11 cellular contexts compared by ENCODE assay signal in the genomic region with DNA sequence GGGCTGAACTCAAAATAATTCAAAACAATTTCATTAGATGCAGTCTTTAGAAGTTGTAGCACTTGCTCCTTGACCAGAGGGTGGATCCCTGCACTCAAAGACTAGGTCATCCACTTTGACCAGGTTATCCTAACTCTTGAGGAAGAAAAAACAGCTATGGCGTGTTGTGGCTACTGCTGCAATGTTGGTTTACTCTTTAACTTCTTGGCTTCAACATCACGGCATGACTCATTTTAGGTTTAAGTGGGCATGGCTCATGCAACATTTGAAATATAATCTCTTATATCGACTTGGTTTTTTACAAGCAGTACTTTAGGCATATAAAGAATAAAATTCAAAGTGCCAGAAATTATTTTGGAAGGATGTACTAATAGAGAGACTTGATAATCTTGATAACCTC. TPM values are rescaled to one million over a fixed set of nuclear protein-coding genes. Genes with fewer than 3 reads are reported as not detected.
DNase-seq lines count a peak whose midpoint lies in the region; ATAC-seq and TF ChIP-seq lines count a peak whose summit lies in the region.
"Had no signal": no experiment of that assay in that cellular context is flagged by ENCODE, and none has a peak within 500 bp of the region (broad histone marks: within the 10 kb centered on the region; RNA-seq: fewer than 3 reads in every experiment).

No MANE protein-coding gene starts in this region.

- H3K4me3 Mint-ChIP-seq in osteocyte (ENCODE audit: unreplicated experiment) = no peak overlapping the region
- H3K4me3 Mint-ChIP-seq: activated CD8-positive, alpha-beta memory T cell treated with anti-CD3 and anti-CD28 coated beads, Interleukin-2, amount 10 ng/mL, durations not matched to agents 7 days and 5 days had no signal

- DNase-seq in DMS53 treated with DMSO at 0.1 percent for 48 hours (lab: John Stamatoyannopoulos, UW; ENCODE audit: unreplicated experiment) = peak; percentile 76
- DNase-seq in NCI-H2196 treated with DMSO at 0.1 percent for 48 hours (lab: John Stamatoyannopoulos, UW; ENCODE audit: unreplicated experiment) = peak; percentile 47
- peak; percentile 68 for DNase-seq in dermis blood vessel endothelial cell
- no peak for DNase-seq in osteocyte (ENCODE audit: extremely low spot score, unreplicated experiment)
- no peak for DNase-seq in DMS153 (lab: John Stamatoyannopoulos, UW)
- no peak for DNase-seq in activated T-cell treated with anti-CD3 and anti-CD28 coated beads for 4 hours
- DNase-seq: activated CD8-positive, alpha-beta memory T cell treated with anti-CD3 and anti-CD28 coated beads, Interleukin-2, amount 10 ng/mL, durations not matched to agents 7 days and 5 days; effector memory CD4-positive, alpha-beta T cell; midbrain had no signal

- peak overlapping the region; percentile 48 for H3K27ac Mint-ChIP-seq in osteocyte (ENCODE audit: unreplicated experiment)
- H3K27ac Mint-ChIP-seq: activated CD8-positive, alpha-beta memory T cell treated with anti-CD3 and anti-CD28 coated beads, Interleukin-2, amount 10 ng/mL, durations not matched to agents 7 days and 5 days had no signal

- ATAC-seq in GM21526 (IDR thresholded peaks at IDR 0.05; ENCODE audit: low FRiP score, unreplicated experiment) (no peak), HG02678 (IDR thresholded peaks at IDR 0.05; ENCODE audit: unreplicated experiment) (no peak)
- ATAC-seq: activated CD8-positive, alpha-beta memory T cell treated with anti-CD3 and anti-CD28 coated beads, Interleukin-2, amount 10 ng/mL, durations not matched to agents 7 days and 5 days had no signal

- no peaks in the 10 kb centered on the region for H3K36me3 Mint-ChIP-seq in osteocyte (ENCODE audit: unreplicated experiment)
- H3K36me3 Mint-ChIP-seq: activated CD8-positive, alpha-beta memory T cell treated with anti-CD3 and anti-CD28 coated beads, Interleukin-2, amount 10 ng/mL, durations not matched to agents 7 days and 5 days had no signal

- no peak for TF ChIP-seq CTCF in osteocyte (IDR thresholded peaks at IDR 0.05)

- H3K9me3 Mint-ChIP-seq in osteocyte (ENCODE audit: unreplicated experiment) = no peaks in the 10 kb centered on the region

- peaks cover 11% of the 10 kb centered on the region for H3K27me3 Mint-ChIP-seq in osteocyte (ENCODE audit: unreplicated experiment)

- H3K4me1 Mint-ChIP-seq in osteocyte (ENCODE audit: unreplicated experiment) = peaks cover 31% of the 10 kb centered on the region

RNA-seq across cellular contexts. Expression of a gene that starts 35.4 kb away (rescaled TPM):
- total RNA-seq in dermis blood vessel endothelial cell (4.1 and 4.2 TPM in 2 replicates), osteocyte (not detected in 2 replicates)
- total RNA-seq: activated CD8-positive, alpha-beta memory T cell treated with anti-CD3 and anti-CD28 coated beads, Interleukin-2, amount 10 ng/mL, durations not matched to agents 7 days and 5 days had no signal

RNA-seq across cellular contexts. Expression of a gene that starts 41.0 kb away (rescaled TPM):
- total RNA-seq in dermis blood vessel endothelial cell (36.4 and 80.5 TPM in 2 replicates), osteocyte (36.5 and 40.1 TPM in 2 replicates)

Comparison
In these comparisons a context has a peak if more than half of its experiments do, and no peak if none do; other contexts are left out.
1. DNase-seq: peak in DMS53 treated with DMSO at 0.1 percent for 48 hours (single experiment), NCI-H2196 treated with DMSO at 0.1 percent for 48 hours (single experiment) and dermis blood vessel endothelial cell (single experiment); none in osteocyte (single experiment), DMS153 (single experiment) and activated T-cell treated with anti-CD3 and anti-CD28 coated beads for 4 hours (single experiment).